1 cellular context compared by ENCODE assay signal in genomic region chr17:28903546-28903841, GRCh38.
TF ChIP-seq lines count a peak whose summit lies in the region.

No MANE protein-coding gene starts in this region.

TF ChIP-seq in HepG2, 621 proteins besides CTCF, POLR2A, EP300 and RAD21:
- peak; percentile 65; the same call in 1 of the 2 replicates for TF ChIP-seq ZNF512 (CRISPR knock-in tag; IDR thresholded peaks at IDR 0.05)
TF ChIP-seq in HepG2: peak in this region for 1; not testable (repeated sequence) for 620.
